2 cellular contexts compared by ENCODE assay signal in genomic region chr11:33437529-33437928, GRCh38.
TF ChIP-seq lines count a peak whose summit lies in the region.

No MANE protein-coding gene starts in this region.

TF ChIP-seq in SK-N-SH treated with all-trans-retinoic acid at 6 μM for 48 hours, 23 proteins besides CTCF, POLR2A, EP300 and RAD21 (continued from another document):
- TF ChIP-seq, protein P1, sequence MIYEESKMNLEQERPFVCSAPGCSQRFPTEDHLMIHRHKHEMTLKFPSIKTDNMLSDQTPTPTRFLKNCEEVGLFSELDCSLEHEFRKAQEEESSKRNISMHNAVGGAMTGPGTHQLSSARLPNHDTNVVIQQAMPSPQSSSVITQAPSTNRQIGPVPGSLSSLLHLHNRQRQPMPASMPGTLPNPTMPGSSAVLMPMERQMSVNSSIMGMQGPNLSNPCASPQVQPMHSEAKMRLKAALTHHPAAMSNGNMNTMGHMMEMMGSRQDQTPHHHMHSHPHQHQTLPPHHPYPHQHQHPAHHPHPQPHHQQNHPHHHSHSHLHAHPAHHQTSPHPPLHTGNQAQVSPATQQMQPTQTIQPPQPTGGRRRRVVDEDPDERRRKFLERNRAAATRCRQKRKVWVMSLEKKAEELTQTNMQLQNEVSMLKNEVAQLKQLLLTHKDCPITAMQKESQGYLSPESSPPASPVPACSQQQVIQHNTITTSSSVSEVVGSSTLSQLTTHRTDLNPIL (CRISPR knock-in tag; IDR thresholded peaks at IDR 0.05; ENCODE audit: low read depth): no peak
- TF ChIP-seq, protein P2, sequence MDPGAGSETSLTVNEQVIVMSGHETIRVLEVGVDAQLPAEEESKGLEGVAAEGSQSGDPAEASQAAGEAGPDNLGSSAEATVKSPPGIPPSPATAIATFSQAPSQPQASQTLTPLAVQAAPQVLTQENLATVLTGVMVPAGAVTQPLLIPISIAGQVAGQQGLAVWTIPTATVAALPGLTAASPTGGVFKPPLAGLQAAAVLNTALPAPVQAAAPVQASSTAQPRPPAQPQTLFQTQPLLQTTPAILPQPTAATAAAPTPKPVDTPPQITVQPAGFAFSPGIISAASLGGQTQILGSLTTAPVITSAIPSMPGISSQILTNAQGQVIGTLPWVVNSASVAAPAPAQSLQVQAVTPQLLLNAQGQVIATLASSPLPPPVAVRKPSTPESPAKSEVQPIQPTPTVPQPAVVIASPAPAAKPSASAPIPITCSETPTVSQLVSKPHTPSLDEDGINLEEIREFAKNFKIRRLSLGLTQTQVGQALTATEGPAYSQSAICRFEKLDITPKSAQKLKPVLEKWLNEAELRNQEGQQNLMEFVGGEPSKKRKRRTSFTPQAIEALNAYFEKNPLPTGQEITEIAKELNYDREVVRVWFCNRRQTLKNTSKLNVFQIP (CRISPR knock-in tag; IDR thresholded peaks at IDR 0.05; ENCODE audit: borderline replicate concordance, low read depth): no peak
- TF ChIP-seq TCF4 (CRISPR knock-in tag; IDR thresholded peaks at IDR 0.05; ENCODE audit: borderline replicate concordance) (no peak), ZNF565 (CRISPR knock-in tag; conservative IDR thresholded peaks at IDR 0.05; ENCODE audit: low read depth) (no peak), GLIS3 (CRISPR knock-in tag; IDR thresholded peaks at IDR 0.05) (no peak)

TF ChIP-seq in SK-N-SH, 30 proteins besides CTCF, POLR2A, EP300 and RAD21 (continued from another document):
- TF ChIP-seq, protein P3, sequence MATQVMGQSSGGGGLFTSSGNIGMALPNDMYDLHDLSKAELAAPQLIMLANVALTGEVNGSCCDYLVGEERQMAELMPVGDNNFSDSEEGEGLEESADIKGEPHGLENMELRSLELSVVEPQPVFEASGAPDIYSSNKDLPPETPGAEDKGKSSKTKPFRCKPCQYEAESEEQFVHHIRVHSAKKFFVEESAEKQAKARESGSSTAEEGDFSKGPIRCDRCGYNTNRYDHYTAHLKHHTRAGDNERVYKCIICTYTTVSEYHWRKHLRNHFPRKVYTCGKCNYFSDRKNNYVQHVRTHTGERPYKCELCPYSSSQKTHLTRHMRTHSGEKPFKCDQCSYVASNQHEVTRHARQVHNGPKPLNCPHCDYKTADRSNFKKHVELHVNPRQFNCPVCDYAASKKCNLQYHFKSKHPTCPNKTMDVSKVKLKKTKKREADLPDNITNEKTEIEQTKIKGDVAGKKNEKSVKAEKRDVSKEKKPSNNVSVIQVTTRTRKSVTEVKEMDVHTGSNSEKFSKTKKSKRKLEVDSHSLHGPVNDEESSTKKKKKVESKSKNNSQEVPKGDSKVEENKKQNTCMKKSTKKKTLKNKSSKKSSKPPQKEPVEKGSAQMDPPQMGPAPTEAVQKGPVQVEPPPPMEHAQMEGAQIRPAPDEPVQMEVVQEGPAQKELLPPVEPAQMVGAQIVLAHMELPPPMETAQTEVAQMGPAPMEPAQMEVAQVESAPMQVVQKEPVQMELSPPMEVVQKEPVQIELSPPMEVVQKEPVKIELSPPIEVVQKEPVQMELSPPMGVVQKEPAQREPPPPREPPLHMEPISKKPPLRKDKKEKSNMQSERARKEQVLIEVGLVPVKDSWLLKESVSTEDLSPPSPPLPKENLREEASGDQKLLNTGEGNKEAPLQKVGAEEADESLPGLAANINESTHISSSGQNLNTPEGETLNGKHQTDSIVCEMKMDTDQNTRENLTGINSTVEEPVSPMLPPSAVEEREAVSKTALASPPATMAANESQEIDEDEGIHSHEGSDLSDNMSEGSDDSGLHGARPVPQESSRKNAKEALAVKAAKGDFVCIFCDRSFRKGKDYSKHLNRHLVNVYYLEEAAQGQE (IDR thresholded peaks at IDR 0.05; ENCODE audit: low read depth, low read length): no peak
- TF ChIP-seq FOXJ3 (CRISPR knock-in tag; IDR thresholded peaks at IDR 0.05): no peak
- TF ChIP-seq TCF12 (IDR thresholded peaks at IDR 0.05): no peak
- no peak for TF ChIP-seq USF2 (IDR thresholded peaks at IDR 0.05; ENCODE audit: borderline replicate concordance, low read depth, low read length)
- no peak for TF ChIP-seq RCOR1 (IDR thresholded peaks at IDR 0.05; ENCODE audit: low read length)
- TF ChIP-seq, protein P4, sequence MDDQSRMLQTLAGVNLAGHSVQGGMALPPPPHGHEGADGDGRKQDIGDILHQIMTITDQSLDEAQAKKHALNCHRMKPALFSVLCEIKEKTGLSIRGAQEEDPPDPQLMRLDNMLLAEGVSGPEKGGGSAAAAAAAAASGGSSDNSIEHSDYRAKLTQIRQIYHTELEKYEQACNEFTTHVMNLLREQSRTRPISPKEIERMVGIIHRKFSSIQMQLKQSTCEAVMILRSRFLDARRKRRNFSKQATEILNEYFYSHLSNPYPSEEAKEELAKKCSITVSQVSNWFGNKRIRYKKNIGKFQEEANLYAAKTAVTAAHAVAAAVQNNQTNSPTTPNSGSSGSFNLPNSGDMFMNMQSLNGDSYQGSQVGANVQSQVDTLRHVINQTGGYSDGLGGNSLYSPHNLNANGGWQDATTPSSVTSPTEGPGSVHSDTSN (IDR thresholded peaks at IDR 0.05): no peak
- no peak for TF ChIP-seq USF1 (IDR thresholded peaks at IDR 0.05; ENCODE audit: borderline replicate concordance, low read depth)
- TF ChIP-seq MEF2A (IDR thresholded peaks at IDR 0.05; ENCODE audit: borderline replicate concordance, low read depth): no peak
- TF ChIP-seq EZH2phosphoT487 (IDR thresholded peaks at IDR 0.05; ENCODE audit: borderline replicate concordance, low read depth): no peak
- TF ChIP-seq POLR2AphosphoS5 (IDR thresholded peaks at IDR 0.05; ENCODE audit: low read depth, low read length): no peak
- TF ChIP-seq SMC3 (IDR thresholded peaks at IDR 0.05; ENCODE audit: low read depth, low read length): no peak
